In genomic region chr2:108184421-108184820, GRCh38 we compare ENCODE assay signal across 8 cellular contexts. TPM values are rescaled to one million over a fixed set of nuclear protein-coding genes. Genes with fewer than 3 reads are reported as not detected.
A peak's percentile ranks its signal among the peaks of the same experiment; 100 is the strongest.
DNase-seq lines count a peak whose midpoint lies in the region; ATAC-seq, FAIRE-seq and TF ChIP-seq lines count a peak whose summit lies in the region.

No MANE protein-coding gene starts in this region.

- H3K27ac ChIP-seq in HEK293 (ENCODE audit: extremely low read depth, low read depth, low read length) (no peak overlapping the region), kidney (ENCODE audit: low read depth in 2 of 2, low read length in 2 of 2) (no peak overlapping the region)

- DNase-seq in DMS53 (lab: John Stamatoyannopoulos, UW) (peak; percentile 73), RKO (ENCODE audit: low spot score) (peak; percentile 55), kidney (no peak), GF-D8 (lab: John Stamatoyannopoulos, UW) (no peak)
- no peak for DNase-seq in activated CD8-positive, alpha-beta memory T cell treated with anti-CD3 and anti-CD28 coated beads for 24 hours

- ATAC-seq in HG02938 (IDR thresholded peaks at IDR 0.05; ENCODE audit: unreplicated experiment), result no peak
- no peak for ATAC-seq in HG03095 (IDR thresholded peaks at IDR 0.05; ENCODE audit: unreplicated experiment)

- POLR2A ChIA-PET in HEK293 (lab: Yijun Ruan, JAX), result no interaction called here

- no peak overlapping the region for H3K9ac ChIP-seq in kidney (ENCODE audit: low read length in 2 of 2)

- H3K36me3 ChIP-seq in HEK293 (ENCODE audit: control insufficient read depth in 2 of 2, insufficient read depth in 1 of 2, low read length in 2 of 2), result no peaks in the 10 kb centered on the region
- H3K36me3 ChIP-seq in kidney (ENCODE audit: control insufficient read depth in 1 of 2, insufficient read depth in 2 of 2, low read length in 2 of 2), result no peaks in the 10 kb centered on the region

- FAIRE-seq in kidney (lab: Jason Lieb, UNC), result peak; percentile 63

- CTCF ChIA-PET in HEK293 (lab: Yijun Ruan, JAX), result interaction anchor here (0.5 to 4.9 kb wide), 5 partner anchors 9 to 248 kb away, joined by 3 to 34 read pairs (median 3); no protein-coding TSS in a partner anchor

- H3K9me3 ChIP-seq in HEK293 (ENCODE audit: control insufficient read depth, insufficient read depth, low read depth, low read length), result no peaks in the 10 kb centered on the region
- H3K9me3 ChIP-seq in kidney (ENCODE audit: control insufficient read depth in 1 of 2, low read length in 2 of 2), result no peaks in the 10 kb centered on the region

- H3K4me3 ChIP-seq in HEK293 (ENCODE audit: low read depth, low read length) (no peak overlapping the region), kidney (ENCODE audit: low read length in 2 of 2) (no peak overlapping the region)

- H3K4me1 ChIP-seq in HEK293 (ENCODE audit: control insufficient read depth, insufficient read depth, low read length) (no peaks in the 10 kb centered on the region), kidney (ENCODE audit: control insufficient read depth in 1 of 2, insufficient read depth in 1 of 2, low read depth in 1 of 2, low read length in 2 of 2) (no peaks in the 10 kb centered on the region)

- TF ChIP-seq CTCF in HEK293 (tag by site-specific recombination; IDR thresholded peaks at IDR 0.05) (no peak), kidney (IDR thresholded peaks at IDR 0.05; ENCODE audit: borderline replicate concordance, extremely low read depth, insufficient read depth) (peak; percentile 12)

- intact Hi-C loops in kidney (cut with DNase I), result no loop called here

TF ChIP-seq in HEK293, 187 proteins besides CTCF, POLR2A, EP300 and RAD21:
- 0 out of 2 replicates have a peak, but pooled peaks have one; percentile 7 for TF ChIP-seq ZNF654 (tag by site-specific recombination; IDR thresholded peaks at IDR 0.05; ENCODE audit: low read depth)
- no peak for TF ChIP-seq EGR2 (tag by site-specific recombination; IDR thresholded peaks at IDR 0.05; ENCODE audit: low read depth)
- TF ChIP-seq ZNF184 (tag by site-specific recombination; IDR thresholded peaks at IDR 0.05), result no peak
- no peak for TF ChIP-seq REST (tag by site-specific recombination; IDR thresholded peaks at IDR 0.05)

RNA-seq across cellular contexts. Expression of gene SULT1C3, which starts 55.3 kb away (rescaled TPM):
- not detected for total RNA-seq in kidney
- not detected for polyA plus RNA-seq in kidney (ENCODE audit: insufficient read depth, low read depth, low replicate concordance)

Comparison
In these comparisons a context has a peak if more than half of its experiments do, and no peak if none do; other contexts are left out.
1. DNase-seq: peak in DMS53 (single experiment) and RKO (single experiment); none in kidney (single experiment), GF-D8 (single experiment) and activated CD8-positive, alpha-beta memory T cell treated with anti-CD3 and anti-CD28 coated beads for 24 hours (single experiment).